Comparison of ENCODE assay signal across 32 cellular contexts in the genomic region with DNA sequence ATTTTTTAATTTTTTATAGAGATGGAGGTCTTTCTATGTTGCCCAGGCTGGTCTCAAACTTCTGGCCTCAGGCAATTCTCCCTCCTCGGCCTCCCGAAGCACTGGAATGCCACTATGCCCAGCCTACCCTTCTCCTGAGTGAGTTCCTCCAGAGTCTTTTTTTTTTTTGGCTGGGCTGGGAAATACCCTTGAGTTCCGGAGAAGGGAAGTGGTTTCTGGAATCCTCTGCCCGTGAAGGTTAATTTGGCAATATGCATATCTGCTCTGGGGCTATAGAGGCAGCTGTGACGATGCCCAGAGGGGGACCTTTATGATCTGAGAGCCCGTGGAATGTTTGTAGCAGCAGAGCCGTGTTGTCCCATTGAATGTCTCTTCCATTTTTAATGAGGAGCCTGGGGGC.
"Had no signal": no experiment of that assay in that cellular context is flagged by ENCODE, and none has a peak within 500 bp of the region (broad histone marks: within the 10 kb centered on the region; RNA-seq: fewer than 3 reads in every experiment).

No MANE protein-coding gene starts in this region.

- DNase-seq: natural killer cell; occipital lobe; ovary; posterior cingulate gyrus; psoas muscle; right cardiac atrium; right lobe of liver; sigmoid colon; spleen; stimulated activated CD4-positive, alpha-beta T cell treated with anti-CD3 and anti-CD28 coated beads, Interleukin-12 subunit alpha, Interleukin-12 subunit beta, amount 100 ng/mL, for 4 hours; stimulated activated CD4-positive, alpha-beta T cell treated with anti-CD3 and anti-CD28 coated beads, Interleukin-1b, Interleukin-23, amount 100 ng/mL, for 48 hours; stimulated activated CD4-positive, alpha-beta T cell treated with anti-CD3 and anti-CD28 coated beads, Interleukin-4, amount 100 ng/mL, for 1 hour; stimulated activated CD4-positive, alpha-beta T cell treated with anti-CD3 and anti-CD28 coated beads, Interleukin-4, amount 100 ng/mL, for 4 hours; stimulated activated CD8-positive, alpha-beta memory T cell treated with anti-CD3 and anti-CD28 coated beads, Interleukin-4, amount 100 ng/mL, for 48 hours; stimulated activated naive CD4-positive, alpha-beta T cell; stimulated activated naive CD8-positive, alpha-beta T cell treated with anti-CD3 and anti-CD28 coated beads, Interleukin-15, amount 100 ng/mL, for 72 hours; stimulated activated naive CD8-positive, alpha-beta T cell treated with anti-CD3 and anti-CD28 coated beads, Interleukin-15, Interleukin-2, amounts not matched to agents 100 U/mL and 50 U/mL, for 24 hours; substantia nigra; testis; tibial artery; transverse colon; upper lobe of right lung; uterus had no signal

- H3K4me1 ChIP-seq: parathyroid adenoma, right lobe of liver, sigmoid colon, spleen, suprapubic skin, testis, tibial artery, transverse colon, upper lobe of right lung, uterus had no signal

- H3K36me3 ChIP-seq: neural progenitor cell, ovary, right lobe of liver, sigmoid colon, spleen, suprapubic skin, tibial artery, transverse colon, upper lobe of right lung, uterus had no signal

- H3K4me3 Mint-ChIP-seq: natural killer cell; nephron; neural progenitor cell; stimulated activated memory B cell treated with anti-CD40 and anti-IgM and Interleukin-4, amounts not matched to agents 10 μg/mL and 1 μg/mL and 100 μg/mL, for 72 hours; stimulated activated naive CD8-positive, alpha-beta T cell treated with anti-CD3 and anti-CD28 coated beads, Interleukin-15, amount 100 ng/mL, for 72 hours; type B pancreatic cell had no signal

- H3K4me1 Mint-ChIP-seq: natural killer cell; nephron; stimulated activated memory B cell treated with anti-CD40 and anti-IgM and Interleukin-4, amounts not matched to agents 10 μg/mL and 1 μg/mL and 100 μg/mL, for 72 hours; stimulated activated naive CD8-positive, alpha-beta T cell treated with anti-CD3 and anti-CD28 coated beads, Interleukin-15, amount 100 ng/mL, for 72 hours had no signal

- H3K9ac ChIP-seq: neural progenitor cell, parathyroid adenoma had no signal

- H3K27ac Mint-ChIP-seq: natural killer cell; nephron; neural progenitor cell; progenitor cell of endocrine pancreas; stimulated activated memory B cell treated with anti-CD40 and anti-IgM and Interleukin-4, amounts not matched to agents 10 μg/mL and 1 μg/mL and 100 μg/mL, for 72 hours; stimulated activated naive CD8-positive, alpha-beta T cell treated with anti-CD3 and anti-CD28 coated beads, Interleukin-15, amount 100 ng/mL, for 72 hours; type B pancreatic cell had no signal

- H3K4me3 ChIP-seq: neural progenitor cell, ovary, psoas muscle, right lobe of liver, sigmoid colon, skin epidermis, smooth muscle cell, spleen, suprapubic skin, testis, tibial artery, transverse colon, upper lobe of right lung, uterus had no signal

- H3K4me2 ChIP-seq: neural progenitor cell, smooth muscle cell had no signal

- H3K9me3 ChIP-seq: ovary, psoas muscle, right lobe of liver, sigmoid colon, suprapubic skin, testis, tibial artery, transverse colon, upper lobe of right lung, uterus had no signal

- H3K9me3 Mint-ChIP-seq: nephron; neural progenitor cell; stimulated activated memory B cell treated with anti-CD40 and anti-IgM and Interleukin-4, amounts not matched to agents 10 μg/mL and 1 μg/mL and 100 μg/mL, for 72 hours had no signal

- H3K79me2 ChIP-seq: parathyroid adenoma had no signal

- H2AFZ ChIP-seq: neural progenitor cell, parathyroid adenoma had no signal

- ATAC-seq: natural killer cell; psoas muscle; right cardiac atrium; right lobe of liver; stimulated activated memory B cell treated with anti-CD40 and anti-IgM and Interleukin-4, amounts not matched to agents 10 μg/mL and 1 μg/mL and 100 μg/mL, for 72 hours; stimulated activated naive CD8-positive, alpha-beta T cell treated with anti-CD3 and anti-CD28 coated beads, Interleukin-15, amount 100 ng/mL, for 72 hours; stimulated activated naive CD8-positive, alpha-beta T cell treated with anti-CD3 and anti-CD28 coated beads, Interleukin-15, Interleukin-2, amounts not matched to agents 100 U/mL and 50 U/mL, for 24 hours; upper lobe of right lung had no signal

- H3K27me3 Mint-ChIP-seq: progenitor cell of endocrine pancreas; stimulated activated memory B cell treated with anti-CD40 and anti-IgM and Interleukin-4, amounts not matched to agents 10 μg/mL and 1 μg/mL and 100 μg/mL, for 72 hours; stimulated activated naive CD8-positive, alpha-beta T cell treated with anti-CD3 and anti-CD28 coated beads, Interleukin-15, amount 100 ng/mL, for 72 hours had no signal

- H3K27ac ChIP-seq: neural progenitor cell, ovary, parathyroid adenoma, right lobe of liver, sigmoid colon, skin epidermis, spleen, suprapubic skin, testis, tibial artery, transverse colon, upper lobe of right lung, uterus had no signal

- H3K36me3 Mint-ChIP-seq: natural killer cell; neural progenitor cell; stimulated activated memory B cell treated with anti-CD40 and anti-IgM and Interleukin-4, amounts not matched to agents 10 μg/mL and 1 μg/mL and 100 μg/mL, for 72 hours had no signal

- H3K27me3 ChIP-seq: neural progenitor cell, ovary, right lobe of liver, sigmoid colon, spleen, suprapubic skin, testis, tibial artery, transverse colon, upper lobe of right lung, uterus had no signal
